ENCODE assay signal across 27 cellular contexts in genomic region chr3:100745617-100746016, GRCh38.
"Had no signal": no experiment of that assay in that cellular context is flagged by ENCODE, and none has a peak within 500 bp of the region (broad histone marks: within the 10 kb centered on the region; RNA-seq: fewer than 3 reads in every experiment).

No MANE protein-coding gene starts in this region.

- FAIRE-seq: kidney, small intestine, urothelium cell line had no signal

- H2AFZ ChIP-seq: hepatocyte, neural progenitor cell had no signal

- H3K4me1 ChIP-seq: neural progenitor cell, tibial nerve, upper lobe of left lung had no signal

- H3K4me1 Mint-ChIP-seq: central memory CD8-positive, alpha-beta T cell; naive B cell; neural progenitor cell; stimulated activated naive CD8-positive, alpha-beta T cell treated with anti-CD3 and anti-CD28 coated beads, Interleukin-15, amount 100 ng/mL, for 72 hours had no signal

- DNase-seq: dorsolateral prefrontal cortex; effector CD4-positive, alpha-beta T cell; gastrocnemius medialis; kidney; mesenchymal stem cell; mucosa of descending colon; naive B cell; ovary; posterior cingulate gyrus; retina; right lobe of liver; small intestine; stimulated activated CD4-positive, alpha-beta T cell treated with anti-CD3 and anti-CD28 coated beads, Interleukin-12 subunit alpha, Interleukin-12 subunit beta, amount 100 ng/mL, for 4 hours; stimulated activated CD4-positive, alpha-beta T cell treated with anti-CD3 and anti-CD28 coated beads, Interleukin-1b, Interleukin-23, amount 100 ng/mL, for 48 hours; stimulated activated CD4-positive, alpha-beta T cell treated with anti-CD3 and anti-CD28 coated beads, Interleukin-4, amount 100 ng/mL, for 1 hour; stimulated activated CD8-positive, alpha-beta memory T cell treated with anti-CD3 and anti-CD28 coated beads, Interleukin-4, amount 100 ng/mL, for 48 hours; stimulated activated naive CD4-positive, alpha-beta T cell; stimulated activated naive CD8-positive, alpha-beta T cell treated with anti-CD3 and anti-CD28 coated beads, Interleukin-15, amount 100 ng/mL, for 72 hours; upper lobe of left lung had no signal

- H3K27ac ChIP-seq: dorsolateral prefrontal cortex, hepatocyte, neural progenitor cell, ovary, right lobe of liver, tibial nerve, upper lobe of left lung had no signal

- H3K4me3 ChIP-seq: dorsolateral prefrontal cortex, gastrocnemius medialis, hepatocyte, mucosa of descending colon, neural progenitor cell, ovary, right lobe of liver, tibial nerve, upper lobe of left lung had no signal

- H3K9me3 Mint-ChIP-seq: central memory CD8-positive, alpha-beta T cell; mesothelial cell of epicardium; naive B cell; natural killer cell treated with Interleukin-12 subunit alpha and Interleukin-12 subunit beta and Interleukin-15 and Interleukin-18, amount 100 ng/mL, for 72 hours; neural progenitor cell; stimulated activated naive CD8-positive, alpha-beta T cell treated with anti-CD3 and anti-CD28 coated beads, Interleukin-15, amount 100 ng/mL, for 72 hours had no signal

- H3K36me3 ChIP-seq: ovary had no signal

- ATAC-seq: gastrocnemius medialis; left lobe of liver; mucosa of descending colon; natural killer cell treated with Interleukin-12 subunit alpha and Interleukin-12 subunit beta and Interleukin-15 and Interleukin-18, amount 100 ng/mL, for 72 hours; right lobe of liver; stimulated activated naive CD8-positive, alpha-beta T cell treated with anti-CD3 and anti-CD28 coated beads, Interleukin-15, amount 100 ng/mL, for 72 hours had no signal

- H3K9ac ChIP-seq: neural progenitor cell had no signal

- H3K27me3 Mint-ChIP-seq: central memory CD8-positive, alpha-beta T cell; naive B cell; natural killer cell treated with Interleukin-12 subunit alpha and Interleukin-12 subunit beta and Interleukin-15 and Interleukin-18, amount 100 ng/mL, for 72 hours; stimulated activated naive CD8-positive, alpha-beta T cell treated with anti-CD3 and anti-CD28 coated beads, Interleukin-15, amount 100 ng/mL, for 72 hours had no signal

- H3K27ac Mint-ChIP-seq: mesothelial cell of epicardium; naive B cell; natural killer cell treated with Interleukin-12 subunit alpha and Interleukin-12 subunit beta and Interleukin-15 and Interleukin-18, amount 100 ng/mL, for 72 hours; neural progenitor cell; stimulated activated naive CD8-positive, alpha-beta T cell treated with anti-CD3 and anti-CD28 coated beads, Interleukin-15, amount 100 ng/mL, for 72 hours had no signal

- H3K9me3 ChIP-seq: gastrocnemius medialis, mucosa of descending colon, ovary, right lobe of liver, tibial nerve, upper lobe of left lung had no signal

- H3K4me3 Mint-ChIP-seq: central memory CD8-positive, alpha-beta T cell; mesothelial cell of epicardium; naive B cell; natural killer cell treated with Interleukin-12 subunit alpha and Interleukin-12 subunit beta and Interleukin-15 and Interleukin-18, amount 100 ng/mL, for 72 hours; neural progenitor cell; stimulated activated naive CD8-positive, alpha-beta T cell treated with anti-CD3 and anti-CD28 coated beads, Interleukin-15, amount 100 ng/mL, for 72 hours had no signal

- H3K27me3 ChIP-seq: dorsolateral prefrontal cortex, gastrocnemius medialis, hepatocyte, neural progenitor cell, ovary, right lobe of liver, tibial nerve, upper lobe of left lung had no signal

- H3K4me2 ChIP-seq: hepatocyte, neural progenitor cell had no signal
